In genomic region chr21:39319251-39319756, GRCh38 we compare ENCODE assay signal across 17 cellular contexts. TPM values are rescaled to one million over a fixed set of nuclear protein-coding genes. Genes with fewer than 3 reads are reported as not detected.
DNase-seq lines count a peak whose midpoint lies in the region; ATAC-seq and TF ChIP-seq lines count a peak whose summit lies in the region.
"Had no signal": no experiment of that assay in that cellular context is flagged by ENCODE, and none has a peak within 500 bp of the region (broad histone marks: within the 10 kb centered on the region; RNA-seq: fewer than 3 reads in every experiment).

No MANE protein-coding gene starts in this region.

- H3K27ac ChIP-seq in SU-DHL-6 (ENCODE audit: low read depth, low read length) = peak overlapping the region; percentile 98
- H3K27ac ChIP-seq: dorsolateral prefrontal cortex, tibial nerve had no signal

- H4K20me1 ChIP-seq in SU-DHL-6 (ENCODE audit: low read depth, low read length) = no peaks in the 10 kb centered on the region

- H2AFZ ChIP-seq in SU-DHL-6 (ENCODE audit: low read depth, low read length, severe bottlenecking) = no peak overlapping the region

- no peaks in the 10 kb centered on the region for H3K9me3 Mint-ChIP-seq in neural crest cell
- H3K9me3 Mint-ChIP-seq: activated T-helper 1 cell treated with anti-CD3 and anti-CD28 coated beads, Interleukin-12 subunit alpha, Interleukin-12 subunit beta, Interleukin-2, Interleukin-4 antibody, amounts not matched to agents 30 ng/mL and 10 ng/mL and 1 ng/mL, durations not matched to agents 14 hours and 24 hours and 36 hours had no signal

- peak overlapping the region; percentile 58 for H3K9ac ChIP-seq in SU-DHL-6 (ENCODE audit: low read length)

- DNase-seq in AG08396 (ENCODE audit: low spot score) = peak; percentile 50
- no peak for DNase-seq in left cardiac atrium
- no peak for DNase-seq in neural crest cell (ENCODE audit: low read depth, low spot score)
- DNase-seq in GM10266 (ENCODE audit: extremely low spot score) = no peak
- no peak for DNase-seq in SW480 (ENCODE audit: low spot score)
- no peak for DNase-seq in posterior vena cava (ENCODE audit: low spot score)
- DNase-seq: dorsolateral prefrontal cortex; NCI-H146; NCI-H526 treated with DMSO at 0.1 percent for 48 hours; occipital lobe; RPMI8226; stimulated activated CD4-positive, alpha-beta T cell treated with anti-CD3 and anti-CD28 coated beads, Interleukin-15, amount 100 ng/mL, for 24 hours; T-helper 9 cell had no signal

- peaks cover 61% of the 10 kb centered on the region for H3F3A ChIP-seq in SU-DHL-6 (ENCODE audit: insufficient read depth)

- H3K36me3 Mint-ChIP-seq in neural crest cell (ENCODE audit: low read depth) = no peaks in the 10 kb centered on the region

- H3K27me3 Mint-ChIP-seq in neural crest cell (ENCODE audit: low read depth) = no peaks in the 10 kb centered on the region

- peak overlapping the region; percentile 79 for H3K4me2 ChIP-seq in SU-DHL-6 (ENCODE audit: low read depth, low read length, poor library complexity, severe bottlenecking)

- intact Hi-C loops in left cardiac atrium (cut with DNase I) (loop anchor here (10.0 kb wide), 2 partner anchors 65 to 125 kb away; partner anchors contain the start of gene LCA5L (in 1 of the 2)), posterior vena cava (cut with DNase I) (loop anchor here in 1 of 2 donors (10.0 kb wide), 1 partner anchor 65 kb away; a partner anchor contains a TSS)

- TF ChIP-seq CTCF in SU-DHL-6 (IDR thresholded peaks at IDR 0.05; ENCODE audit: insufficient read depth, low read length, poor library complexity, severe bottlenecking) (no peak), neural crest cell (conservative IDR thresholded peaks at IDR 0.05) (no peak), GM10266 (IDR thresholded peaks at IDR 0.05; ENCODE audit: control insufficient read depth, insufficient read depth, low read depth, missing control alignments) (no peak)

- no peaks in the 10 kb centered on the region for H3K9me2 ChIP-seq in SU-DHL-6 (replicated peaks; ENCODE audit: insufficient read depth, low read length)

- H3K27me3 ChIP-seq in SU-DHL-6 (ENCODE audit: low read length) = no peaks in the 10 kb centered on the region
- H3K27me3 ChIP-seq: dorsolateral prefrontal cortex, tibial nerve had no signal

- no peaks in the 10 kb centered on the region for H3K36me3 ChIP-seq in SU-DHL-6 (ENCODE audit: low read length)
- H3K36me3 ChIP-seq: tibial nerve had no signal

- H3K4me1 Mint-ChIP-seq in neural crest cell = peaks cover 5% of the 10 kb centered on the region

- no peaks in the 10 kb centered on the region for H3K9me3 ChIP-seq in SU-DHL-6 (ENCODE audit: insufficient read depth, low read length)
- H3K9me3 ChIP-seq: tibial nerve had no signal

- H3K4me3 ChIP-seq in SU-DHL-6 (ENCODE audit: insufficient read depth, low read length, poor library complexity, severe bottlenecking) = peak overlapping the region; percentile 38
- H3K4me3 ChIP-seq: dorsolateral prefrontal cortex, tibial nerve had no signal

- H3K27ac Mint-ChIP-seq in neural crest cell (ENCODE audit: unreplicated experiment) = no peak overlapping the region
- H3K27ac Mint-ChIP-seq: activated T-helper 1 cell treated with anti-CD3 and anti-CD28 coated beads, Interleukin-12 subunit alpha, Interleukin-12 subunit beta, Interleukin-2, Interleukin-4 antibody, amounts not matched to agents 30 ng/mL and 10 ng/mL and 1 ng/mL, durations not matched to agents 14 hours and 24 hours and 36 hours had no signal

- peak overlapping the region; percentile 24 for H3K4me3 Mint-ChIP-seq in neural crest cell
- H3K4me3 Mint-ChIP-seq: activated T-helper 1 cell treated with anti-CD3 and anti-CD28 coated beads, Interleukin-12 subunit alpha, Interleukin-12 subunit beta, Interleukin-2, Interleukin-4 antibody, amounts not matched to agents 30 ng/mL and 10 ng/mL and 1 ng/mL, durations not matched to agents 14 hours and 24 hours and 36 hours had no signal

- peaks cover 4% of the 10 kb centered on the region; the same call in 1 of the 2 replicates for H3K79me2 ChIP-seq in SU-DHL-6 (ENCODE audit: insufficient read depth, low read length)

- ATAC-seq in left cardiac atrium (peak; percentile 50 to 71), HG03159 (IDR thresholded peaks at IDR 0.05; ENCODE audit: unreplicated experiment) (no peak)

RNA-seq across cellular contexts. Expression of gene BRWD1, which starts 5.9 kb away (rescaled TPM):
- total RNA-seq in left cardiac atrium (10 to 100 TPM; 24.5 to 32.0 TPM), neural crest cell (38.4 and 42.8 TPM in 2 replicates), posterior vena cava (10 to 100 TPM; 35.5 to 37.3 TPM)

RNA-seq across cellular contexts. Expression of gene HMGN1, which starts 29.6 kb away (rescaled TPM):
- total RNA-seq in left cardiac atrium = 10 to 100 TPM; 73.2 to 78.2 TPM
- 581 and 589 TPM in 2 replicates for total RNA-seq in neural crest cell
- 100 to 1,000 TPM in 1 of 2 donors, 10 to 100 TPM in 1; 65.9 to 101 TPM for total RNA-seq in posterior vena cava
